ENCODE assay signal across 20 cellular contexts in genomic region chr11:111370270-111370901, GRCh38. TPM values are rescaled to one million over a fixed set of nuclear protein-coding genes. Genes with fewer than 3 reads are reported as not detected.
DNase-seq lines count a peak whose midpoint lies in the region; ATAC-seq and TF ChIP-seq lines count a peak whose summit lies in the region.
"Had no signal": no experiment of that assay in that cellular context is flagged by ENCODE, and none has a peak within 500 bp of the region (broad histone marks: within the 10 kb centered on the region; RNA-seq: fewer than 3 reads in every experiment).

No MANE protein-coding gene starts in this region.

- POLR2A ChIA-PET in activated CD4-positive, alpha-beta T cell treated with anti-CD3 and anti-CD28 coated beads for 36 hours (lab: Charles Lee), result interaction anchor here (0.6 kb wide), 1 partner anchor 150 kb away, joined by 3 read pairs; no protein-coding TSS in a partner anchor

- peaks cover 99% of the 10 kb centered on the region for H3K79me2 ChIP-seq in OCI-LY1 (ENCODE audit: insufficient read depth, low read length)

- H3K9me3 Mint-ChIP-seq in activated CD4-positive, alpha-beta T cell treated with anti-CD3 and anti-CD28 coated beads for 36 hours (ENCODE audit: low read depth), result no peaks in the 10 kb centered on the region
- H3K9me3 Mint-ChIP-seq in naive B cell, result no peaks in the 10 kb centered on the region
- H3K9me3 Mint-ChIP-seq: H9 had no signal

- H3K27ac Mint-ChIP-seq in activated CD4-positive, alpha-beta T cell treated with anti-CD3 and anti-CD28 coated beads for 36 hours, result peak overlapping the region; percentile 14
- peak overlapping the region; percentile 28 to 100 (median 92) for H3K27ac Mint-ChIP-seq in naive B cell
- H3K27ac Mint-ChIP-seq: H9 had no signal

- H3K27ac ChIP-seq in OCI-LY1 (ENCODE audit: low read depth, low read length, poor library complexity, severe bottlenecking), result peak overlapping the region; percentile 90
- H3K27ac ChIP-seq: 22Rv1, RWPE1, SJCRH30 had no signal

- H3K4me1 Mint-ChIP-seq in activated CD4-positive, alpha-beta T cell treated with anti-CD3 and anti-CD28 coated beads for 36 hours, result peaks cover 27% of the 10 kb centered on the region
- H3K4me1 Mint-ChIP-seq in naive B cell, result peaks cover 76 to 100% (median 94%) of the 10 kb centered on the region in 3 donors
- H3K4me1 Mint-ChIP-seq: H9 had no signal

- intact Hi-C loops in activated CD4-positive, alpha-beta T cell treated with anti-CD3 and anti-CD28 coated beads for 36 hours (cut with DNase I, micrococcal nuclease), result loop anchor here in 1 of 2 experiments (10.0 kb wide), 2 partner anchors 394 to 1276 kb away; partner anchors contain the start of genes PPP2R1B and ZC3H12C

- TF ChIP-seq POLR2A in GM15510 (IDR thresholded peaks at IDR 0.05; ENCODE audit: borderline replicate concordance, extremely low read depth, insufficient read length), result peak; percentile 27

- no peak overlapping the region; the same call in 1 of the 2 replicates for H3K9ac ChIP-seq in OCI-LY1 (ENCODE audit: low read length)

- H3K4me2 ChIP-seq in OCI-LY1 (ENCODE audit: low read length), result peak overlapping the region; percentile 54

- H2AFZ ChIP-seq in OCI-LY1 (ENCODE audit: low read length), result no peak overlapping the region

- peaks cover 7% of the 10 kb centered on the region; the same call in 1 of the 2 replicates for H3F3A ChIP-seq in OCI-LY1 (ENCODE audit: insufficient read depth, low read length)

- H3K36me3 ChIP-seq in OCI-LY1 (ENCODE audit: insufficient read depth, low read length), result peaks cover 97% of the 10 kb centered on the region
- H3K36me3 ChIP-seq: SJCRH30 had no signal

- no peaks in the 10 kb centered on the region for H3K9me2 ChIP-seq in OCI-LY1 (ENCODE audit: low read depth, low read length)

- no peaks in the 10 kb centered on the region for H3K27me3 Mint-ChIP-seq in activated CD4-positive, alpha-beta T cell treated with anti-CD3 and anti-CD28 coated beads for 36 hours
- no peaks in the 10 kb centered on the region for H3K27me3 Mint-ChIP-seq in naive B cell

- H3K4me3 ChIP-seq in OCI-LY1 (ENCODE audit: low read depth, low read length, poor library complexity, severe bottlenecking), result peak overlapping the region; percentile 1
- H3K4me3 ChIP-seq: SJCRH30 had no signal

- no peaks in the 10 kb centered on the region for H3K27me3 ChIP-seq in OCI-LY1 (ENCODE audit: insufficient read depth, low read length)
- H3K27me3 ChIP-seq: SJCRH30 had no signal

- CTCF ChIA-PET in activated CD4-positive, alpha-beta T cell treated with anti-CD3 and anti-CD28 coated beads for 36 hours (lab: Charles Lee), result interaction anchor here (1.9 to 2.6 kb wide), 2 partner anchors 12 to 58 kb away, joined by 7 to 9 read pairs; no protein-coding TSS in a partner anchor

- no peaks in the 10 kb centered on the region for H3K9me3 ChIP-seq in OCI-LY1 (ENCODE audit: low read length)
- H3K9me3 ChIP-seq: SJCRH30 had no signal

- H3K4me3 Mint-ChIP-seq in activated CD4-positive, alpha-beta T cell treated with anti-CD3 and anti-CD28 coated beads for 36 hours, result no peak overlapping the region
- H3K4me3 Mint-ChIP-seq in naive B cell, result peak overlapping the region in 4 of 8 donors; percentile 2 to 97 (median 50)
- H3K4me3 Mint-ChIP-seq: H9 had no signal

- no peak for ATAC-seq in activated CD4-positive, alpha-beta T cell treated with anti-CD3 and anti-CD28 coated beads for 36 hours
- ATAC-seq in naive B cell (ENCODE audit: low read depth in 2 of 2), result no peak
- no peak for ATAC-seq in GM19035 (IDR thresholded peaks at IDR 0.05; ENCODE audit: unreplicated experiment)
- ATAC-seq: HepG2 had no signal

- no peak for DNase-seq in activated CD4-positive, alpha-beta T cell treated with anti-CD3 and anti-CD28 coated beads for 36 hours
- DNase-seq in activated CD4-positive, alpha-beta T cell treated with anti-CD3 and anti-CD28 coated beads, Interleukin-2, amount 50 U/mL, for 1 hour, result no peak
- DNase-seq in naive B cell, result no peak
- no peak for DNase-seq in activated CD8-positive, alpha-beta memory T cell treated with anti-CD3 and anti-CD28 coated beads for 24 hours
- DNase-seq in MV-4-11 (lab: John Stamatoyannopoulos, UW), result no peak
- DNase-seq: C1 segment of cervical spinal cord, COR-L47, DMS53, H9, NCI-H1436, NCI-H2081 treated with DMSO at 0.1 percent for 48 hours, NCI-H524, SJCRH30 had no signal

- no peaks in the 10 kb centered on the region for H3K36me3 Mint-ChIP-seq in activated CD4-positive, alpha-beta T cell treated with anti-CD3 and anti-CD28 coated beads for 36 hours (ENCODE audit: low read depth)
- H3K36me3 Mint-ChIP-seq in naive B cell, result peaks cover 37 to 43% of the 10 kb centered on the region in 2 donors

- no peaks in the 10 kb centered on the region for H4K20me1 ChIP-seq in OCI-LY1 (ENCODE audit: insufficient read depth, low read length)

- TF ChIP-seq CTCF in OCI-LY1 (IDR thresholded peaks at IDR 0.05; ENCODE audit: low read length), result no peak

- peaks cover 98% of the 10 kb centered on the region for H3K4me1 ChIP-seq in OCI-LY1 (ENCODE audit: insufficient read depth, low read length, severe bottlenecking)
- H3K4me1 ChIP-seq: SJCRH30 had no signal

RNA-seq across cellular contexts. Expression of gene POU2AF1, which starts 8.7 kb away (rescaled TPM):
- 10 to 100 TPM in 1 of 2 experiments, 1 to 10 TPM in 1; 9.6 to 10.0 TPM for total RNA-seq in activated CD4-positive, alpha-beta T cell treated with anti-CD3 and anti-CD28 coated beads for 36 hours
- 100 to 1,000 TPM in 2 of 6 donors, 10 to 100 TPM in 4; 63.6 to 114 (median 89.3) TPM for polyA plus RNA-seq in naive B cell (ENCODE audit: low read depth in 6 of 6)
- total RNA-seq: H9, LHCN-M2, SJCRH30 had no signal
